ENCODE assay signal across 19 cellular contexts in genomic region chr2:158297120-158297519, GRCh38.
"Had no signal": no experiment of that assay in that cellular context is flagged by ENCODE, and none has a peak within 500 bp of the region (broad histone marks: within the 10 kb centered on the region; RNA-seq: fewer than 3 reads in every experiment).

No MANE protein-coding gene starts in this region.

- H3K27ac ChIP-seq: KMS-11, SJCRH30 had no signal

- DNase-seq: MM.1S; NCI-H1092 treated with DMSO at 0.1 percent for 48 hours; NCI-H1436; NCI-H1694 treated with DMSO at 0.1 percent for 48 hours; NCI-H2171 treated with DMSO at 0.1 percent for 48 hours; NCI-H345; NCI-H446 treated with DMSO at 0.1 percent for 48 hours; NCI-H524; NCI-H526 treated with DMSO at 0.1 percent for 48 hours; NK-92 treated with Interleukin-12 subunit alpha and Interleukin-12 subunit beta, amount 100 ng/mL, for 24 hours; SHP77 treated with DMSO at 0.1 percent for 48 hours had no signal

- H3K9me3 ChIP-seq: SJCRH30 had no signal

- H3K4me3 Mint-ChIP-seq: IgD-negative memory B cell had no signal

- H3K27ac Mint-ChIP-seq: IgD-negative memory B cell had no signal

- H3K27me3 Mint-ChIP-seq: IgD-negative memory B cell had no signal

- H3K4me1 ChIP-seq: SJCRH30 had no signal

- H3K4me1 Mint-ChIP-seq: IgD-negative memory B cell had no signal

- H3K36me3 Mint-ChIP-seq: IgD-negative memory B cell had no signal

- H3K36me3 ChIP-seq: SJCRH30 had no signal

- ATAC-seq: Panc1, PC-3, Right ventricle myocardium inferior, SK-N-SH treated with all-trans-retinoic acid at 6 μM for 48 hours had no signal

- H3K27me3 ChIP-seq: SJCRH30 had no signal

- FAIRE-seq: K562 had no signal

- H3K4me2 ChIP-seq: KMS-11 had no signal

- H3K4me3 ChIP-seq: K562, SJCRH30 had no signal

- H3K9ac ChIP-seq: KMS-11 had no signal
